ENCODE assay signal across 8 cellular contexts in genomic region chr15:59918994-59919951, GRCh38.
DNase-seq lines count a peak whose midpoint lies in the region; ATAC-seq, FAIRE-seq and TF ChIP-seq lines count a peak whose summit lies in the region.

No MANE protein-coding gene starts in this region.

- POLR2A ChIA-PET in K562 (lab: Yijun Ruan, JAX): no interaction called here

- FAIRE-seq in K562 (lab: Jason Lieb, UNC): no peak

- H3K27ac ChIP-seq in GM23248 (peak overlapping the region; percentile 20; the same call in 1 of the 2 replicates), K562 (ENCODE audit: extremely low read depth, low read depth, low read length) (no peak overlapping the region), WERI-Rb-1 (no peak overlapping the region)

- H3K9ac ChIP-seq in GM23248: no peak overlapping the region
- H3K9ac ChIP-seq in K562 (ENCODE audit: insufficient read depth in 1 of 2, low read depth in 2 of 2, low read length in 2 of 2): no peak overlapping the region

- peak overlapping the region; percentile 52 for H3K4me3 ChIP-seq in GM06990 (replicated peaks; ENCODE audit: low read depth, low read length)
- no peak overlapping the region for H3K4me3 ChIP-seq in GM23248
- no peak overlapping the region for H3K4me3 ChIP-seq in K562
- H3K4me3 ChIP-seq in WERI-Rb-1 (ENCODE audit: low read depth, low read length): no peak overlapping the region

- in situ Hi-C loops in GM23248 (cut with MboI) (no loop called here), K562 (cut with MboI) (no loop called here)

- BruUV-seq in K562 (replicated peaks; lab: Mats Ljungman, UMichigan): no TSS peak

- H3K4me2 ChIP-seq in GM23248 (ENCODE audit: unreplicated experiment) (peak overlapping the region; percentile 50), K562 (ENCODE audit: insufficient read depth, low read length) (no peak overlapping the region)

- H3K36me3 ChIP-seq in GM06990 (ENCODE audit: control insufficient read depth, insufficient read depth, low read length) (no peaks in the 10 kb centered on the region), GM23248 (ENCODE audit: low read depth) (no peaks in the 10 kb centered on the region), K562 (ENCODE audit: control insufficient read depth, insufficient read depth, low read length) (no peaks in the 10 kb centered on the region), WERI-Rb-1 (no peaks in the 10 kb centered on the region)

- WGBS in GM23248 (ENCODE audit: low coverage in 1 of 2, low lambda C conversion rate in 2 of 2, missing lambda C conversion rate in 2 of 2), 2 experiments: 57 to 62% methylated on average over 11 of the region's 11 CpGs
- 0% methylated on average over 11 of the region's 11 CpGs for WGBS in K562 (ENCODE audit: insufficient coverage, low coverage, missing lambda C conversion rate)

- H3K9me1 ChIP-seq in K562 (ENCODE audit: control insufficient read depth, insufficient read depth, low read length): no peaks in the 10 kb centered on the region

- TF ChIP-seq CTCF in GM06990 (IDR thresholded peaks at IDR 0.05; ENCODE audit: insufficient read depth, low read length, poor library complexity, severe bottlenecking) (no peak), K562 (IDR thresholded peaks at IDR 0.05 in 2 of 3, conservative IDR thresholded peaks at IDR 0.05 in 1 of 3; ENCODE audit: insufficient read depth in 2 of 3, low read depth in 1 of 3, low read length in 3 of 3) (no peak), WERI-Rb-1 (IDR thresholded peaks at IDR 0.05; ENCODE audit: low read depth, low read length) (no peak)

- H3K4me1 ChIP-seq in GM23248 (ENCODE audit: insufficient read depth): peaks cover 4% of the 10 kb centered on the region; the same call in 1 of the 2 replicates
- no peaks in the 10 kb centered on the region for H3K4me1 ChIP-seq in K562 (replicated peaks in 1 of 2; ENCODE audit: control insufficient read depth in 2 of 2, insufficient read depth in 2 of 2, low read length in 2 of 2)

- no peak for ATAC-seq in K562

- TF ChIP-seq RAD21 in K562 (CRISPR knock-in tag; conservative IDR thresholded peaks at IDR 0.05 in 1 of 2, IDR thresholded peaks at IDR 0.05 in 1 of 2): no peak

- H4K20me1 ChIP-seq in GM23248 (ENCODE audit: insufficient read depth): no peaks in the 10 kb centered on the region
- no peaks in the 10 kb centered on the region for H4K20me1 ChIP-seq in K562 (replicated peaks; ENCODE audit: control insufficient read depth, insufficient read depth, low read length)

- TF ChIP-seq EP300 in K562 (IDR thresholded peaks at IDR 0.05; ENCODE audit: low read length): no peak

- H3K9me2 ChIP-seq in GM23248 (ENCODE audit: insufficient read depth): no peaks in the 10 kb centered on the region

- H3F3A ChIP-seq in GM23248 (ENCODE audit: insufficient read depth): no peaks in the 10 kb centered on the region

- no peaks in the 10 kb centered on the region for H3K9me3 ChIP-seq in GM23248 (ENCODE audit: low read depth)
- H3K9me3 ChIP-seq in K562 (replicated peaks; ENCODE audit: control insufficient read depth, insufficient read depth, low read depth, low read length): no peaks in the 10 kb centered on the region
- H3K9me3 ChIP-seq in WERI-Rb-1 (ENCODE audit: severe bottlenecking): no peaks in the 10 kb centered on the region

- H3K27me3 ChIP-seq in GM06990 (replicated peaks; ENCODE audit: control insufficient read depth, insufficient read depth, low read length) (no peaks in the 10 kb centered on the region), GM23248 (replicated peaks; ENCODE audit: insufficient read depth) (peaks cover 41% of the 10 kb centered on the region), K562 (ENCODE audit: control insufficient read depth in 2 of 2, insufficient read depth in 2 of 2, low read length in 2 of 2) (peaks cover 0 to 7% of the 10 kb centered on the region in 2 experiments; a peak in 3 of 5 replicates), WERI-Rb-1 (ENCODE audit: insufficient read depth, low read depth, severe bottlenecking) (no peaks in the 10 kb centered on the region)

- intact Hi-C loops in K562 (cut with micrococcal nuclease): loop anchor here (5.0 to 10.0 kb wide), 3 partner anchors 224 to 408 kb away; no protein-coding TSS in a partner anchor

- H3K79me2 ChIP-seq in GM23248 (ENCODE audit: insufficient read depth) (no peaks in the 10 kb centered on the region), K562 (ENCODE audit: control insufficient read depth, insufficient read depth, low read length) (no peaks in the 10 kb centered on the region)

- DNase-seq in GM06990 (ENCODE audit: extremely low read depth, insufficient read length) (peak; percentile 64), GM23248 (peak; percentile 93), OCI-M1 (lab: John Stamatoyannopoulos, UW) (peak; percentile 24), K562 (ENCODE audit: extremely low read depth in 1 of 4, low spot score in 3 of 4) (no peak), foreskin melanocyte (no peak), WERI-Rb-1 (no peak), Ammon's horn (ENCODE audit: low spot score) (no peak)
- DNase-seq in stimulated activated CD8-positive, alpha-beta memory T cell treated with anti-CD3 and anti-CD28 coated beads, Interleukin-7, amount 100 ng/mL, for 24 hours (ENCODE audit: low read depth): peak; percentile 2

- CTCF ChIA-PET in K562 (lab: Yijun Ruan, JAX; ENCODE audit: low intra/inter-chr PET ratio): no interaction called here

- no peak for TF ChIP-seq POLR2A in K562 (conservative IDR thresholded peaks at IDR 0.05)

- H2AFZ ChIP-seq in GM23248 (no peak overlapping the region), K562 (ENCODE audit: low read depth, low read length) (no peak overlapping the region)

TF ChIP-seq in K562, 482 proteins besides CTCF, POLR2A, EP300 and RAD21:
- no peak for TF ChIP-seq ZNF280B (CRISPR knock-in tag; IDR thresholded peaks at IDR 0.05)
- TF ChIP-seq, protein P1, sequence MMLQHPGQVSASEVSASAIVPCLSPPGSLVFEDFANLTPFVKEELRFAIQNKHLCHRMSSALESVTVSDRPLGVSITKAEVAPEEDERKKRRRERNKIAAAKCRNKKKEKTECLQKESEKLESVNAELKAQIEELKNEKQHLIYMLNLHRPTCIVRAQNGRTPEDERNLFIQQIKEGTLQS (IDR thresholded peaks at IDR 0.05): peak; percentile 39; the same call in 1 of the 2 replicates
- TF ChIP-seq, protein P1 (CRISPR knock-in tag; conservative IDR thresholded peaks at IDR 0.05): no peak

Comparison
In these comparisons a context has a peak if more than half of its experiments do, and no peak if none do; other contexts are left out.
1. DNase-seq: peak in GM06990 (single experiment), GM23248 (single experiment), OCI-M1 (single experiment) and stimulated activated CD8-positive, alpha-beta memory T cell treated with anti-CD3 and anti-CD28 coated beads, Interleukin-7, amount 100 ng/mL, for 24 hours (single experiment); none in K562 (0 of 4), foreskin melanocyte (single experiment), WERI-Rb-1 (single experiment) and Ammon's horn (single experiment).